ENCODE assay signal across 29 cellular contexts in the genomic region with DNA sequence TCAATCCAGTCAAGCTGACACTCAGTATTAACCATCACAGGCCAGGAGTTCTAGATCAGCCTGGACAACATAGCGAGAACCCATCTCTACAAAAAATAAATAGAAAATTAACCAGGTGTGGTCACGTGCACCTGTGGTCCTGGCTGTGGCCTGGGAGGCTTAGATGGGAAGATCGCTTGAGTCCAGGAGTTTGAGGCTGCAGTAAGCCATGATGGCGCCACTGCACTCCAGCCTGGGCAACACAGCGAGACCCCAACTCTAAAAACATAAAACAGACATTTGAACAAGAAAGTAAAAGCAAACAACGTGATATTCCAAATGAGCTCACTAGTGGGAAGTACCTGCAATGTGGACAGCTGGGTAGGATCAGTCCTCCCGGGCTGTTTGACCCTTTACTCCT.
"Had no signal": no experiment of that assay in that cellular context is flagged by ENCODE, and none has a peak within 500 bp of the region (broad histone marks: within the 10 kb centered on the region; RNA-seq: fewer than 3 reads in every experiment).

No MANE protein-coding gene starts in this region.

- H3K36me3 ChIP-seq: colonic mucosa had no signal

- H3K27ac ChIP-seq: colonic mucosa, coronary artery, dorsolateral prefrontal cortex, epithelial cell of prostate, esophagus muscularis mucosa, esophagus squamous epithelium, foreskin keratinocyte, gastrocnemius medialis, heart left ventricle, heart right ventricle had no signal

- H3K27me3 Mint-ChIP-seq: dendritic cell treated with granulocyte-macrophage colony-stimulating factor and Interleukin-4, amounts not matched to agents 40 ng/mL and 50 ng/mL, for 4 days had no signal

- DNase-seq: colonic mucosa; cortex of kidney; dermis blood vessel endothelial cell; dorsolateral prefrontal cortex; effector CD4-positive, alpha-beta T cell; effector CD8-positive, alpha-beta T cell; effector memory CD4-positive, alpha-beta T cell; effector memory CD8-positive, alpha-beta T cell; endodermal cell; erythroblast; esophagus squamous epithelium; foreskin fibroblast; foreskin keratinocyte; foreskin melanocyte; gastrocnemius medialis; glutamatergic neuron; head of caudate nucleus; heart right ventricle had no signal

- H3K9me3 ChIP-seq: colonic mucosa had no signal

- H3K27me3 ChIP-seq: colonic mucosa, dorsolateral prefrontal cortex, esophagus muscularis mucosa, esophagus squamous epithelium, foreskin keratinocyte, gastroesophageal sphincter, heart left ventricle had no signal

- H3K27ac Mint-ChIP-seq: dendritic cell treated with granulocyte-macrophage colony-stimulating factor and Interleukin-4, amounts not matched to agents 40 ng/mL and 50 ng/mL, for 4 days; effector memory CD8-positive, alpha-beta T cell; endodermal cell had no signal

- H3K4me3 ChIP-seq: colonic mucosa, coronary artery, dorsolateral prefrontal cortex, esophagus muscularis mucosa, esophagus squamous epithelium, gastrocnemius medialis, gastroesophageal sphincter, heart left ventricle, heart right ventricle had no signal

- FAIRE-seq: colon, endometrium, endothelial cell of umbilical vein, frontal cortex had no signal

- ATAC-seq: effector memory CD8-positive, alpha-beta T cell; esophagus mucosa; foreskin keratinocyte; gastrocnemius medialis; gastroesophageal sphincter; heart left ventricle; heart right ventricle had no signal

- H3K4me1 Mint-ChIP-seq: endodermal cell had no signal

- H3K4me1 ChIP-seq: colonic mucosa, foreskin keratinocyte, gastrocnemius medialis, heart left ventricle, heart right ventricle had no signal

- H3K4me3 Mint-ChIP-seq: dendritic cell treated with granulocyte-macrophage colony-stimulating factor and Interleukin-4, amounts not matched to agents 40 ng/mL and 50 ng/mL, for 4 days; effector memory CD8-positive, alpha-beta T cell; endodermal cell had no signal
